ENCODE assay signal across 1 cellular context in the genomic region with DNA sequence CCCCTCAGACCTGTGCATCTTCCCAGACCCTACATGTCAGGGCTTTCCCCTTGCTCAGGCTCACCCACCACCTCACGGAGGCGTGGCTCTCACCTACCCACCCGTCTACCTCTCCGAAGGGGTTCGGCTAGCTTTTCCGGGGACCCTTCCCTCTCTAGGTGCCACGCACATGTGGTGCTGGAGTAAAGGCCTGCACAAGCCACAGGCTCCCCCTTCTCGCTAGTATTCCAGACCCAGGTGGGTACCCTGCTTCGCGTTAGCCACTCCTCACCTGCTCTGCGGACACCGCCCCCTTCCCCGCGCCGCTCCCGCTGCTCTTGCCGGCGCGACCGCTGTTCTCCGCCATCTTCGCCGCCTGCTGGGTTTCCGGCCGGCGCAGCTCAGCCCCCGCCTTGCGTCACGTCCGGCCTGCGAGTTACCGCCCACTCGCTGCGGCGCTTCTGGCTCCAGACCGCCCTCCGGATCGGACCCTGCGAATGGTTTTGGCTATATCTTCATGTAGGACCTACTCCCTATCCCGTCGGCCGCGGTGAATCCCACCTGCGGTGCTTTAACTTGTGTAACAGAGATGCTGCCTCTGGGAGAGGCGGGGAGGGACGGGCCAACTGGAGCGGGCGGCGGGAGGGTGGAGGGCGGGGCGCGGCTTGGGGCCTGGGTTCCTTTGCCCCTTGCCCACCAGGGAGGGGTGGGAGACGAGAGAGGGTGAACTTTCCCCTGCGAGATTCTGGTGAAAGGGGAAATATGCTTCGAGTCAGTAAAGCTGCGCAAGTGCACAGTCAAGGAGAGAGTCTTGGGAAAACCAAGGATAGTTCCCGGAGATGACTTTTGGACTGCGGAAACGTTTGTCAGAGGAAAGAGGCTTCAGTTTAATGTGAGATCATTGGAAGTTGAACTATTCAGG.
A peak's percentile ranks its signal among the peaks of the same experiment; 100 is the strongest.
TF ChIP-seq lines count a peak whose summit lies in the region.

A gene with protein sequence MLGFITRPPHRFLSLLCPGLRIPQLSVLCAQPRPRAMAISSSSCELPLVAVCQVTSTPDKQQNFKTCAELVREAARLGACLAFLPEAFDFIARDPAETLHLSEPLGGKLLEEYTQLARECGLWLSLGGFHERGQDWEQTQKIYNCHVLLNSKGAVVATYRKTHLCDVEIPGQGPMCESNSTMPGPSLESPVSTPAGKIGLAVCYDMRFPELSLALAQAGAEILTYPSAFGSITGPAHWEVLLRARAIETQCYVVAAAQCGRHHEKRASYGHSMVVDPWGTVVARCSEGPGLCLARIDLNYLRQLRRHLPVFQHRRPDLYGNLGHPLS (plus strand): TSS at position 425 of the 901 bp plus-strand sequence. CDS start 72 bp downstream, at position 497.
A gene with protein sequence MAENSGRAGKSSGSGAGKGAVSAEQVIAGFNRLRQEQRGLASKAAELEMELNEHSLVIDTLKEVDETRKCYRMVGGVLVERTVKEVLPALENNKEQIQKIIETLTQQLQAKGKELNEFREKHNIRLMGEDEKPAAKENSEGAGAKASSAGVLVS (minus strand): TSS at position 357 of the 901 bp plus-strand sequence. CDS start 11 bp downstream, at position 346.

TF ChIP-seq in K562, 482 proteins besides CTCF, POLR2A, EP300 and RAD21 (continued from another document and continues in another):
- TF ChIP-seq, protein P1, sequence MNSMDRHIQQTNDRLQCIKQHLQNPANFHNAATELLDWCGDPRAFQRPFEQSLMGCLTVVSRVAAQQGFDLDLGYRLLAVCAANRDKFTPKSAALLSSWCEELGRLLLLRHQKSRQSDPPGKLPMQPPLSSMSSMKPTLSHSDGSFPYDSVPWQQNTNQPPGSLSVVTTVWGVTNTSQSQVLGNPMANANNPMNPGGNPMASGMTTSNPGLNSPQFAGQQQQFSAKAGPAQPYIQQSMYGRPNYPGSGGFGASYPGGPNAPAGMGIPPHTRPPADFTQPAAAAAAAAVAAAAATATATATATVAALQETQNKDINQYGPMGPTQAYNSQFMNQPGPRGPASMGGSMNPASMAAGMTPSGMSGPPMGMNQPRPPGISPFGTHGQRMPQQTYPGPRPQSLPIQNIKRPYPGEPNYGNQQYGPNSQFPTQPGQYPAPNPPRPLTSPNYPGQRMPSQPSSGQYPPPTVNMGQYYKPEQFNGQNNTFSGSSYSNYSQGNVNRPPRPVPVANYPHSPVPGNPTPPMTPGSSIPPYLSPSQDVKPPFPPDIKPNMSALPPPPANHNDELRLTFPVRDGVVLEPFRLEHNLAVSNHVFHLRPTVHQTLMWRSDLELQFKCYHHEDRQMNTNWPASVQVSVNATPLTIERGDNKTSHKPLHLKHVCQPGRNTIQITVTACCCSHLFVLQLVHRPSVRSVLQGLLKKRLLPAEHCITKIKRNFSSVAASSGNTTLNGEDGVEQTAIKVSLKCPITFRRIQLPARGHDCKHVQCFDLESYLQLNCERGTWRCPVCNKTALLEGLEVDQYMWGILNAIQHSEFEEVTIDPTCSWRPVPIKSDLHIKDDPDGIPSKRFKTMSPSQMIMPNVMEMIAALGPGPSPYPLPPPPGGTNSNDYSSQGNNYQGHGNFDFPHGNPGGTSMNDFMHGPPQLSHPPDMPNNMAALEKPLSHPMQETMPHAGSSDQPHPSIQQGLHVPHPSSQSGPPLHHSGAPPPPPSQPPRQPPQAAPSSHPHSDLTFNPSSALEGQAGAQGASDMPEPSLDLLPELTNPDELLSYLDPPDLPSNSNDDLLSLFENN (IDR thresholded peaks at IDR 0.05; ENCODE audit: low read depth in 2 of 2, low read length in 2 of 2) = no peak
- no peak for TF ChIP-seq SMAD2 (IDR thresholded peaks at IDR 0.05; ENCODE audit: low read depth, low read length)
- TF ChIP-seq, protein P2, sequence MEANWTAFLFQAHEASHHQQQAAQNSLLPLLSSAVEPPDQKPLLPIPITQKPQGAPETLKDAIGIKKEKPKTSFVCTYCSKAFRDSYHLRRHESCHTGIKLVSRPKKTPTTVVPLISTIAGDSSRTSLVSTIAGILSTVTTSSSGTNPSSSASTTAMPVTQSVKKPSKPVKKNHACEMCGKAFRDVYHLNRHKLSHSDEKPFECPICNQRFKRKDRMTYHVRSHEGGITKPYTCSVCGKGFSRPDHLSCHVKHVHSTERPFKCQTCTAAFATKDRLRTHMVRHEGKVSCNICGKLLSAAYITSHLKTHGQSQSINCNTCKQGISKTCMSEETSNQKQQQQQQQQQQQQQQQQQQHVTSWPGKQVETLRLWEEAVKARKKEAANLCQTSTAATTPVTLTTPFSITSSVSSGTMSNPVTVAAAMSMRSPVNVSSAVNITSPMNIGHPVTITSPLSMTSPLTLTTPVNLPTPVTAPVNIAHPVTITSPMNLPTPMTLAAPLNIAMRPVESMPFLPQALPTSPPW (CRISPR knock-in tag; IDR thresholded peaks at IDR 0.05) = peak; percentile 76
- no peak for TF ChIP-seq TCFL5 (CRISPR knock-in tag; conservative IDR thresholded peaks at IDR 0.05)
- no peak for TF ChIP-seq MCM3 (IDR thresholded peaks at IDR 0.05)
- no peak for TF ChIP-seq ZNF77 (CRISPR knock-in tag; IDR thresholded peaks at IDR 0.05)
- TF ChIP-seq RBM14 (IDR thresholded peaks at IDR 0.05; ENCODE audit: borderline replicate concordance, insufficient read depth, low read depth, low read length) = no peak
- TF ChIP-seq ZBED1 (IDR thresholded peaks at IDR 0.05) = 0 out of 2 replicates have a peak, but pooled peaks have one; percentile 20
- TF ChIP-seq JUND (IDR thresholded peaks at IDR 0.05; ENCODE audit: borderline replicate concordance, low read depth, low read length) = peak; percentile 61
- TF ChIP-seq JUND (tag; IDR thresholded peaks at IDR 0.05; ENCODE audit: borderline replicate concordance, low read depth, low read length) = peak; percentile 24; the same call in 1 of the 3 replicates
- no peak; the same call in 1 of the 2 replicates for TF ChIP-seq NR4A1 (CRISPR knock-in tag; IDR thresholded peaks at IDR 0.05)
- TF ChIP-seq NR4A1 (tag; IDR thresholded peaks at IDR 0.05) = no peak
- TF ChIP-seq HNRNPH1 (optimal IDR thresholded peaks at IDR 0.05; ENCODE audit: low read depth, low read length) = no peak
- 0 out of 2 replicates have a peak, but pooled peaks have one; percentile 55 for TF ChIP-seq BRD4 (IDR thresholded peaks at IDR 0.05)
- TF ChIP-seq RBFOX2 (IDR thresholded peaks at IDR 0.05; ENCODE audit: low read depth, low read length) = peak; percentile 100
- TF ChIP-seq SMAD4 (CRISPR knock-in tag; conservative IDR thresholded peaks at IDR 0.05) = peak; percentile 42
- no peak for TF ChIP-seq ZNF253 (CRISPR knock-in tag; conservative IDR thresholded peaks at IDR 0.05)
- no peak for TF ChIP-seq ETV6 (IDR thresholded peaks at IDR 0.05; ENCODE audit: borderline replicate concordance in 1 of 2, low read depth in 2 of 2, low read length in 1 of 2)
- TF ChIP-seq ETV6 (CRISPR knock-in tag; IDR thresholded peaks at IDR 0.05; ENCODE audit: borderline replicate concordance) = peak; percentile 69; the same call in 1 of the 2 replicates
- TF ChIP-seq ZNF717 (CRISPR knock-in tag; IDR thresholded peaks at IDR 0.05) = no peak
- no peak for TF ChIP-seq ZNF696 (CRISPR knock-in tag; conservative IDR thresholded peaks at IDR 0.05)
- no peak for TF ChIP-seq ZNF778 (CRISPR knock-in tag; IDR thresholded peaks at IDR 0.05)
- TF ChIP-seq MEF2D (tag; conservative IDR thresholded peaks at IDR 0.05; ENCODE audit: low read depth) = no peak
- peak; percentile 87 for TF ChIP-seq CEBPG (CRISPR knock-in tag; IDR thresholded peaks at IDR 0.05)
- TF ChIP-seq CEBPG (tag; conservative IDR thresholded peaks at IDR 0.05 in 1 of 2, IDR thresholded peaks at IDR 0.05 in 1 of 2) = peak; percentile 49 to 71; a peak in 3 of 4 replicates
- TF ChIP-seq ZNF324 (CRISPR knock-in tag; IDR thresholded peaks at IDR 0.05) = no peak
- no peak for TF ChIP-seq RBM17 (IDR thresholded peaks at IDR 0.05; ENCODE audit: borderline replicate concordance, low read depth, low read length)
- no peak for TF ChIP-seq SIRT6 (IDR thresholded peaks at IDR 0.05; ENCODE audit: low read depth, low read length)
- no peak for TF ChIP-seq KLF6 (CRISPR knock-in tag; IDR thresholded peaks at IDR 0.05; ENCODE audit: borderline replicate concordance)
- TF ChIP-seq TOE1 (IDR thresholded peaks at IDR 0.05; ENCODE audit: borderline replicate concordance) = no peak
- TF ChIP-seq TOE1 (CRISPR knock-in tag; IDR thresholded peaks at IDR 0.05; ENCODE audit: borderline replicate concordance, low read depth) = no peak
- peak; percentile 71 for TF ChIP-seq CBFB (CRISPR knock-in tag; IDR thresholded peaks at IDR 0.05)
- no peak for TF ChIP-seq POLR3A (IDR thresholded peaks at IDR 0.05; ENCODE audit: borderline replicate concordance, extremely low read depth, insufficient read depth, insufficient read length)
- TF ChIP-seq, protein P3, sequence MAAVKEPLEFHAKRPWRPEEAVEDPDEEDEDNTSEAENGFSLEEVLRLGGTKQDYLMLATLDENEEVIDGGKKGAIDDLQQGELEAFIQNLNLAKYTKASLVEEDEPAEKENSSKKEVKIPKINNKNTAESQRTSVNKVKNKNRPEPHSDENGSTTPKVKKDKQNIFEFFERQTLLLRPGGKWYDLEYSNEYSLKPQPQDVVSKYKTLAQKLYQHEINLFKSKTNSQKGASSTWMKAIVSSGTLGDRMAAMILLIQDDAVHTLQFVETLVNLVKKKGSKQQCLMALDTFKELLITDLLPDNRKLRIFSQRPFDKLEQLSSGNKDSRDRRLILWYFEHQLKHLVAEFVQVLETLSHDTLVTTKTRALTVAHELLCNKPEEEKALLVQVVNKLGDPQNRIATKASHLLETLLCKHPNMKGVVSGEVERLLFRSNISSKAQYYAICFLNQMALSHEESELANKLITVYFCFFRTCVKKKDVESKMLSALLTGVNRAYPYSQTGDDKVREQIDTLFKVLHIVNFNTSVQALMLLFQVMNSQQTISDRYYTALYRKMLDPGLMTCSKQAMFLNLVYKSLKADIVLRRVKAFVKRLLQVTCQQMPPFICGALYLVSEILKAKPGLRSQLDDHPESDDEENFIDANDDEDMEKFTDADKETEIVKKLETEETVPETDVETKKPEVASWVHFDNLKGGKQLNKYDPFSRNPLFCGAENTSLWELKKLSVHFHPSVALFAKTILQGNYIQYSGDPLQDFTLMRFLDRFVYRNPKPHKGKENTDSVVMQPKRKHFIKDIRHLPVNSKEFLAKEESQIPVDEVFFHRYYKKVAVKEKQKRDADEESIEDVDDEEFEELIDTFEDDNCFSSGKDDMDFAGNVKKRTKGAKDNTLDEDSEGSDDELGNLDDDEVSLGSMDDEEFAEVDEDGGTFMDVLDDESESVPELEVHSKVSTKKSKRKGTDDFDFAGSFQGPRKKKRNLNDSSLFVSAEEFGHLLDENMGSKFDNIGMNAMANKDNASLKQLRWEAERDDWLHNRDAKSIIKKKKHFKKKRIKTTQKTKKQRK (IDR thresholded peaks at IDR 0.05; ENCODE audit: borderline replicate concordance, low read depth, low read length) = no peak
- no peak for TF ChIP-seq RHOXF2B (CRISPR knock-in tag; conservative IDR thresholded peaks at IDR 0.05)
- peak; percentile 44; the same call in 1 of the 2 replicates for TF ChIP-seq ZBTB7A (IDR thresholded peaks at IDR 0.05; ENCODE audit: borderline replicate concordance, control insufficient read depth, low read depth, low read length)
- peak; percentile 98 for TF ChIP-seq PHF8 (IDR thresholded peaks at IDR 0.05; ENCODE audit: borderline replicate concordance, low read length)
- TF ChIP-seq HIVEP1 (CRISPR knock-in tag; IDR thresholded peaks at IDR 0.05) = no peak
- peak in 1 of 2 experiments; percentile 4; a peak in 1 of 4 replicates for TF ChIP-seq FOXK2 (conservative IDR thresholded peaks at IDR 0.05 in 1 of 2, IDR thresholded peaks at IDR 0.05 in 1 of 2; ENCODE audit: low read depth in 2 of 2)
- TF ChIP-seq, protein P4, sequence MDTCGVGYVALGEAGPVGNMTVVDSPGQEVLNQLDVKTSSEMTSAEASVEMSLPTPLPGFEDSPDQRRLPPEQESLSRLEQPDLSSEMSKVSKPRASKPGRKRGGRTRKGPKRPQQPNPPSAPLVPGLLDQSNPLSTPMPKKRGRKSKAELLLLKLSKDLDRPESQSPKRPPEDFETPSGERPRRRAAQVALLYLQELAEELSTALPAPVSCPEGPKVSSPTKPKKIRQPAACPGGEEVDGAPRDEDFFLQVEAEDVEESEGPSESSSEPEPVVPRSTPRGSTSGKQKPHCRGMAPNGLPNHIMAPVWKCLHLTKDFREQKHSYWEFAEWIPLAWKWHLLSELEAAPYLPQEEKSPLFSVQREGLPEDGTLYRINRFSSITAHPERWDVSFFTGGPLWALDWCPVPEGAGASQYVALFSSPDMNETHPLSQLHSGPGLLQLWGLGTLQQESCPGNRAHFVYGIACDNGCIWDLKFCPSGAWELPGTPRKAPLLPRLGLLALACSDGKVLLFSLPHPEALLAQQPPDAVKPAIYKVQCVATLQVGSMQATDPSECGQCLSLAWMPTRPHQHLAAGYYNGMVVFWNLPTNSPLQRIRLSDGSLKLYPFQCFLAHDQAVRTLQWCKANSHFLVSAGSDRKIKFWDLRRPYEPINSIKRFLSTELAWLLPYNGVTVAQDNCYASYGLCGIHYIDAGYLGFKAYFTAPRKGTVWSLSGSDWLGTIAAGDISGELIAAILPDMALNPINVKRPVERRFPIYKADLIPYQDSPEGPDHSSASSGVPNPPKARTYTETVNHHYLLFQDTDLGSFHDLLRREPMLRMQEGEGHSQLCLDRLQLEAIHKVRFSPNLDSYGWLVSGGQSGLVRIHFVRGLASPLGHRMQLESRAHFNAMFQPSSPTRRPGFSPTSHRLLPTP (IDR thresholded peaks at IDR 0.05; ENCODE audit: borderline replicate concordance, extremely low read depth, insufficient read length) = no peak
- TF ChIP-seq CBX5 (IDR thresholded peaks at IDR 0.05; ENCODE audit: borderline replicate concordance, low read depth) = no peak
- TF ChIP-seq FOXK1 (CRISPR knock-in tag; IDR thresholded peaks at IDR 0.05; ENCODE audit: borderline replicate concordance) = no peak
- TF ChIP-seq, protein P5, sequence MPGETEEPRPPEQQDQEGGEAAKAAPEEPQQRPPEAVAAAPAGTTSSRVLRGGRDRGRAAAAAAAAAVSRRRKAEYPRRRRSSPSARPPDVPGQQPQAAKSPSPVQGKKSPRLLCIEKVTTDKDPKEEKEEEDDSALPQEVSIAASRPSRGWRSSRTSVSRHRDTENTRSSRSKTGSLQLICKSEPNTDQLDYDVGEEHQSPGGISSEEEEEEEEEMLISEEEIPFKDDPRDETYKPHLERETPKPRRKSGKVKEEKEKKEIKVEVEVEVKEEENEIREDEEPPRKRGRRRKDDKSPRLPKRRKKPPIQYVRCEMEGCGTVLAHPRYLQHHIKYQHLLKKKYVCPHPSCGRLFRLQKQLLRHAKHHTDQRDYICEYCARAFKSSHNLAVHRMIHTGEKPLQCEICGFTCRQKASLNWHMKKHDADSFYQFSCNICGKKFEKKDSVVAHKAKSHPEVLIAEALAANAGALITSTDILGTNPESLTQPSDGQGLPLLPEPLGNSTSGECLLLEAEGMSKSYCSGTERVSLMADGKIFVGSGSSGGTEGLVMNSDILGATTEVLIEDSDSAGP (CRISPR knock-in tag; IDR thresholded peaks at IDR 0.05) = no peak
- TF ChIP-seq POLR2B (IDR thresholded peaks at IDR 0.05; ENCODE audit: low read depth, partially characterized antibody) = peak; percentile 89
- 0 out of 4 replicates have a peak, but pooled peaks of 1 of the 2 experiments have one; percentile 41 for TF ChIP-seq ARNT (IDR thresholded peaks at IDR 0.05)
- TF ChIP-seq, protein P6, sequence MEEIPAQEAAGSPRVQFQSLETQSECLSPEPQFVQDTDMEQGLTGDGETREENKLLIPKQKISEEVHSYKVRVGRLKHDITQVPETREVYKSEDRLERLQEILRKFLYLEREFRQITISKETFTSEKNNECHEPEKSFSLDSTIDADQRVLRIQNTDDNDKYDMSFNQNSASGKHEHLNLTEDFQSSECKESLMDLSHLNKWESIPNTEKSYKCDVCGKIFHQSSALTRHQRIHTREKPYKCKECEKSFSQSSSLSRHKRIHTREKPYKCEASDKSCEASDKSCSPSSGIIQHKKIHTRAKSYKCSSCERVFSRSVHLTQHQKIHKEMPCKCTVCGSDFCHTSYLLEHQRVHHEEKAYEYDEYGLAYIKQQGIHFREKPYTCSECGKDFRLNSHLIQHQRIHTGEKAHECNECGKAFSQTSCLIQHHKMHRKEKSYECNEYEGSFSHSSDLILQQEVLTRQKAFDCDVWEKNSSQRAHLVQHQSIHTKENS (CRISPR knock-in tag; IDR thresholded peaks at IDR 0.05) = no peak
